In genomic region chr2:85851253-85851955, GRCh38 we compare ENCODE assay signal across 10 cellular contexts. TPM values are rescaled to one million over a fixed set of nuclear protein-coding genes. Genes with fewer than 3 reads are reported as not detected.
DNase-seq lines count a peak whose midpoint lies in the region; ATAC-seq, FAIRE-seq and TF ChIP-seq lines count a peak whose summit lies in the region.
"Had no signal": no experiment of that assay in that cellular context is flagged by ENCODE, and none has a peak within 500 bp of the region (broad histone marks: within the 10 kb centered on the region; RNA-seq: fewer than 3 reads in every experiment).

No MANE protein-coding gene starts in this region.

- in situ Hi-C loops in GM12878 (cut with MboI): no loop called here

- DNase-seq in AG10803 (ENCODE audit: low read depth) (peak; percentile 66), M059J (ENCODE audit: low read depth) (peak; percentile 57), GM12878 (ENCODE audit: low read depth, low spot score) (no peak), naive B cell (no peak), iPS-NIHi11 (ENCODE audit: low spot score) (no peak), NCI-H2029 (lab: John Stamatoyannopoulos, UW) (no peak)
- DNase-seq: NCI-H187 had no signal

- 0 out of 2 replicates have a peak overlapping the region, but pooled peaks have one; percentile 13 for H3K9ac ChIP-seq in GM12878 (ENCODE audit: control insufficient read depth, insufficient read depth, low read length)

- RAD21 ChIA-PET in GM12878 (lab: Charles Lee; ENCODE audit: unreplicated experiment): interaction anchor here (1.0 to 10.3 kb wide), 12 partner anchors 10 to 228 kb away, joined by 3 to 99 read pairs (median 10); partner anchors contain the start of gene ST3GAL5

- H3K27me3 ChIP-seq in GM12878 (replicated peaks in 1 of 2; ENCODE audit: control insufficient read depth in 2 of 2, insufficient read depth in 2 of 2, low read length in 1 of 2): no peaks in the 10 kb centered on the region
- H3K27me3 ChIP-seq: heart right ventricle had no signal

- peak overlapping the region; percentile 28 for H2AFZ ChIP-seq in GM12878 (ENCODE audit: control insufficient read depth, low read depth, low read length)

- H3K36me3 Mint-ChIP-seq in naive B cell: peaks cover 24 to 31% of the 10 kb centered on the region in 2 donors

- CTCF ChIA-PET in GM12878 (lab: Yijun Ruan, JAX): interaction anchor here (0.7 to 5.3 kb wide), 14 partner anchors 8 to 229 kb away, joined by 3 to 58 read pairs (median 4); partner anchors contain the start of gene ST3GAL5

- H4K20me1 ChIP-seq in GM12878 (ENCODE audit: control insufficient read depth, insufficient read depth): no peaks in the 10 kb centered on the region

- peak overlapping the region; percentile 40; the same call in 1 of the 2 replicates for H3K27ac ChIP-seq in GM12878 (ENCODE audit: control insufficient read depth, insufficient read depth)

- H3K79me2 ChIP-seq in GM12878 (ENCODE audit: control insufficient read depth, insufficient read depth, low read length): no peaks in the 10 kb centered on the region

- TF ChIP-seq RAD21 in GM12878 (IDR thresholded peaks at IDR 0.05; ENCODE audit: insufficient read depth, low read depth, low read length): no peak

- peaks cover 52% of the 10 kb centered on the region for H3K4me1 ChIP-seq in GM12878 (ENCODE audit: control insufficient read depth, insufficient read depth, low read length)

- peaks cover 0 to 14% (median 8%) of the 10 kb centered on the region in 7 donors for H3K9me3 Mint-ChIP-seq in naive B cell

- no TSS peak for BruUV-seq in GM12878 (replicated peaks; lab: Mats Ljungman, UMichigan)

- peak; percentile 5; the same call in 1 of the 3 replicates for ATAC-seq in GM12878
- ATAC-seq in naive B cell (ENCODE audit: low read depth in 2 of 2): no peak
- ATAC-seq in HG02884 (IDR thresholded peaks at IDR 0.05; ENCODE audit: unreplicated experiment): no peak
- ATAC-seq in GM18498 (IDR thresholded peaks at IDR 0.05; ENCODE audit: unreplicated experiment): no peak

- H3K4me3 ChIP-seq in AG10803 (ENCODE audit: low read length): no peak overlapping the region
- peak overlapping the region; percentile 3; the same call in 1 of the 2 replicates for H3K4me3 ChIP-seq in GM12878

- H3K4me1 Mint-ChIP-seq in naive B cell: peaks cover 54 to 68% (median 57%) of the 10 kb centered on the region in 3 donors

- FAIRE-seq in GM12878 (lab: Jason Lieb, UNC): peak; percentile 38

- peaks cover 0 to 4% of the 10 kb centered on the region in 2 experiments; a peak in 2 of 4 replicates for H3K36me3 ChIP-seq in GM12878 (ENCODE audit: control insufficient read depth in 2 of 2, insufficient read depth in 2 of 2, low read length in 1 of 2)

- no peak for TF ChIP-seq EP300 in GM12878 (IDR thresholded peaks at IDR 0.05; ENCODE audit: borderline replicate concordance in 1 of 2, control insufficient read depth in 1 of 2, low read depth in 2 of 2, low read length in 2 of 2)

- H3K9me3 ChIP-seq in GM12878 (replicated peaks; ENCODE audit: control insufficient read depth, insufficient read depth, low read length): peaks cover 8% of the 10 kb centered on the region
- H3K9me3 ChIP-seq: heart right ventricle had no signal

- TF ChIP-seq CTCF in AG10803 (conservative IDR thresholded peaks at IDR 0.05; ENCODE audit: low read length) (no peak), GM12878 (IDR thresholded peaks at IDR 0.05 in 2 of 3, conservative IDR thresholded peaks at IDR 0.05 in 1 of 3; ENCODE audit: control insufficient read depth in 2 of 3, extremely low read depth in 1 of 3, insufficient read depth in 1 of 3, low read depth in 3 of 3, low read length in 3 of 3) (no peak)

- peak overlapping the region; percentile 95 to 100 (median 99) for H3K27ac Mint-ChIP-seq in naive B cell

- peak overlapping the region; percentile 63 for H3K4me2 ChIP-seq in GM12878 (ENCODE audit: control insufficient read depth, insufficient read depth)

- TF ChIP-seq POLR2A in GM12878 (IDR thresholded peaks at IDR 0.05; ENCODE audit: low read depth, low read length): no peak

- H3K4me3 Mint-ChIP-seq in naive B cell: peak overlapping the region; percentile 37 to 90 (median 75)

- 64% methylated on average over 11 of the region's 11 CpGs for WGBS in GM12878 (ENCODE audit: insufficient coverage, insufficient replicate concordance, low lambda C conversion rate, missing lambda C conversion rate)

- no peaks in the 10 kb centered on the region for H3K27me3 Mint-ChIP-seq in naive B cell

- intact Hi-C loops in GM12878 (cut with micrococcal nuclease; ENCODE audit: unreplicated experiment): no loop called here

- POLR2A ChIA-PET in GM12878 (lab: Charles Lee): interaction anchor here (1.0 to 1.8 kb wide), 12 partner anchors 11 to 216 kb away, joined by 3 to 8 read pairs (median 4); no protein-coding TSS in a partner anchor

- SMC1A ChIA-PET in GM12878 (lab: Charles Lee; ENCODE audit: uncharacterized antibody, unreplicated experiment): interaction anchor here (0.7 to 9.4 kb wide), 17 partner anchors 9 to 237 kb away, joined by 3 to 115 read pairs (median 4); partner anchors contain the start of gene ST3GAL5

TF ChIP-seq in GM12878, 131 proteins besides CTCF, POLR2A, EP300 and RAD21 (continues in another document):
- TF ChIP-seq KAT2A (conservative IDR thresholded peaks at IDR 0.05; ENCODE audit: control insufficient read depth, low read depth, low read length) (no peak), SMARCA5 (IDR thresholded peaks at IDR 0.05) (0 out of 2 replicates have a peak, but pooled peaks have one; percentile 36), PAX5 (IDR thresholded peaks at IDR 0.05; ENCODE audit: borderline replicate concordance, low read depth, low read length) (0 out of 2 replicates have a peak, but pooled peaks have one; percentile 43), GATAD2B (conservative IDR thresholded peaks at IDR 0.05; ENCODE audit: low read depth) (no peak), BCL11A (IDR thresholded peaks at IDR 0.05; ENCODE audit: low read depth, low read length) (no peak), IRF4 (IDR thresholded peaks at IDR 0.05; ENCODE audit: low read depth, low read length) (0 out of 2 replicates have a peak, but pooled peaks have one; percentile 29), YY1 (IDR thresholded peaks at IDR 0.05; ENCODE audit: low read depth, low read length) (0 out of 2 replicates have a peak, but pooled peaks have one; percentile 54), SUPT20H (IDR thresholded peaks at IDR 0.05; ENCODE audit: borderline replicate concordance, control insufficient read depth, low read depth, low read length) (no peak), MXI1 (IDR thresholded peaks at IDR 0.05; ENCODE audit: low read depth, low read length) (no peak), MYC (IDR thresholded peaks at IDR 0.05; ENCODE audit: insufficient read depth, insufficient read length, insufficient replicate concordance, low read length, severe bottlenecking) (no peak), RUNX3 (IDR thresholded peaks at IDR 0.05; ENCODE audit: low read length) (peak; percentile 42; the same call in 1 of the 2 replicates), MTA3 (IDR thresholded peaks at IDR 0.05; ENCODE audit: borderline replicate concordance, low read length) (peak; percentile 10; the same call in 1 of the 2 replicates), YBX1 (IDR thresholded peaks at IDR 0.05) (no peak), CEBPZ (IDR thresholded peaks at IDR 0.05; ENCODE audit: low read depth, low read length) (no peak), EED (IDR thresholded peaks at IDR 0.05; ENCODE audit: low read depth) (peak; percentile 41; the same call in 1 of the 2 replicates), PAX8 (IDR thresholded peaks at IDR 0.05) (no peak)

RNA-seq across cellular contexts. Expression of gene ST3GAL5, which starts 37.4 kb away (rescaled TPM):
- total RNA-seq in M059J (2014; rRNA removed; shearing (Covaris generic)): 21.2 and 30.7 TPM in 2 replicates
- 208 and 222 TPM in 2 replicates for total RNA-seq in GM12878 (2013; cell fraction: nucleolus; rRNA removed)
- total RNA-seq in GM12878 (2014; rRNA removed) (11.0 and 12.0 TPM in 2 replicates), GM12878 (2014; rRNA removed; fragmentation: Illumina TruSeq; extraction: Trizol) (10.7 and 12.0 TPM in 2 replicates), GM12878 (2021) (9.7 and 11.4 TPM in 2 replicates)
- polyA plus RNA-seq in GM12878 (2011; ENCODE audit: low read depth): 3.8 TPM
- polyA plus RNA-seq in GM12878 (2011; rRNA removed) (60.9 and 76.3 TPM in 2 replicates), GM12878 (2014; fragmentation: Illumina TruSeq; extraction: Trizol) (11.3 and 13.5 TPM in 2 replicates), GM12878 (2014; fragmentation: Nextera tagmentation; extraction: Ambion mirVana) (1 to 10 TPM; 5.6 to 7.5 TPM), GM12878 (2014; rRNA removed) (8.4 and 9.6 TPM in 2 replicates), GM12878 (2016; fragmentation: Nextera tagmentation; extraction: Ambion mirVana) (1 to 10 TPM; 5.2 to 6.3 TPM), naive B cell (ENCODE audit: low read depth in 6 of 6) (10 to 100 TPM; 16.7 to 29.0 (median 20.9) TPM)
- polyA plus RNA-seq in GM12878 (2011; cell fraction: cytosol; rRNA removed): 31.9 and 36.9 TPM in 2 replicates
- polyA plus RNA-seq in GM12878 (2011; cell fraction: nucleus; rRNA removed): 55.5 and 60.3 TPM in 2 replicates
- 4.4 and 5.5 TPM in 2 replicates for polyA plus RNA-seq in GM12878 (2012)
- 62.2 and 83.2 TPM in 2 replicates for polyA minus RNA-seq in GM12878 (2011; rRNA and poly(A)+ RNA removed)
- polyA minus RNA-seq in GM12878 (2011; cell fraction: cytosol; rRNA and poly(A)+ RNA removed): 13.5 and 18.3 TPM in 2 replicates
- 42.6 and 63.8 TPM in 2 replicates for polyA minus RNA-seq in GM12878 (2011; cell fraction: nucleus; rRNA and poly(A)+ RNA removed)

Comparison
In these comparisons a context has a peak if more than half of its experiments do, and no peak if none do; other contexts are left out.
1. DNase-seq: peak in AG10803 (single experiment) and M059J (single experiment); none in GM12878 (single experiment), naive B cell (single experiment), iPS-NIHi11 (single experiment) and NCI-H2029 (single experiment).